Comparison of ENCODE assay signal across 15 cellular contexts in genomic region chr12:91127751-91128150, GRCh38. TPM values are rescaled to one million over a fixed set of nuclear protein-coding genes. Genes with fewer than 3 reads are reported as not detected.
DNase-seq lines count a peak whose midpoint lies in the region; TF ChIP-seq lines count a peak whose summit lies in the region.
"Had no signal": no experiment of that assay in that cellular context is flagged by ENCODE, and none has a peak within 500 bp of the region (broad histone marks: within the 10 kb centered on the region; RNA-seq: fewer than 3 reads in every experiment).

No MANE protein-coding gene starts in this region.

- DNase-seq in A172 (ENCODE audit: low spot score) (peak; percentile 44), GM23248 (peak; percentile 65), SW480 (ENCODE audit: low spot score) (peak; percentile 70), glomerular visceral epithelial cell (ENCODE audit: extremely low spot score) (peak; percentile 44), NCI-H2171 (lab: John Stamatoyannopoulos, UW) (no peak), T1000 (lab: John Stamatoyannopoulos, UW) (no peak), NCI-H524 treated with DMSO at 0.1 percent for 48 hours (lab: John Stamatoyannopoulos, UW) (no peak), prostate gland (ENCODE audit: low spot score) (no peak)
- DNase-seq: activated CD4-positive, alpha-beta T cell treated with anti-CD3 and anti-CD28 coated beads for 48 hours; adrenal gland; NCI-H1436; NCI-H524; PC-9 had no signal

- no peaks in the 10 kb centered on the region for H3K9me2 ChIP-seq in GM23248 (ENCODE audit: insufficient read depth)

- H3K27ac ChIP-seq in GM23248, result peak overlapping the region; percentile 83
- H3K27ac ChIP-seq in prostate gland, result no peak overlapping the region
- H3K27ac ChIP-seq: adrenal gland, parathyroid adenoma, PC-9 had no signal

- intact Hi-C loops in prostate gland (cut with DNase I), result no loop called here

- H3K4me1 ChIP-seq in GM23248 (ENCODE audit: insufficient read depth), result peaks cover 50% of the 10 kb centered on the region
- H3K4me1 ChIP-seq in prostate gland (replicated peaks), result no peaks in the 10 kb centered on the region
- H3K4me1 ChIP-seq: adrenal gland, parathyroid adenoma had no signal

- no peaks in the 10 kb centered on the region for H3K36me3 ChIP-seq in GM23248 (ENCODE audit: low read depth)
- H3K36me3 ChIP-seq in prostate gland, result no peaks in the 10 kb centered on the region
- H3K36me3 ChIP-seq: adrenal gland had no signal

- TF ChIP-seq POLR2A in prostate gland (IDR thresholded peaks at IDR 0.05), result no peak

- no peak for TF ChIP-seq CTCF in prostate gland (IDR thresholded peaks at IDR 0.05)

- H4K20me1 ChIP-seq in GM23248 (ENCODE audit: insufficient read depth), result no peaks in the 10 kb centered on the region

- no peaks in the 10 kb centered on the region for H3K79me2 ChIP-seq in GM23248 (ENCODE audit: insufficient read depth)
- H3K79me2 ChIP-seq: parathyroid adenoma had no signal

- peaks cover 23% of the 10 kb centered on the region for H3F3A ChIP-seq in GM23248 (ENCODE audit: insufficient read depth)

- H3K9me3 ChIP-seq in GM23248 (ENCODE audit: low read depth) (no peaks in the 10 kb centered on the region), prostate gland (no peaks in the 10 kb centered on the region)
- H3K9me3 ChIP-seq: adrenal gland had no signal

- peak overlapping the region; percentile 57 for H3K4me2 ChIP-seq in GM23248 (ENCODE audit: unreplicated experiment)
- H3K4me2 ChIP-seq: PC-9 had no signal

- 86 to 97% methylated on average over 3 of the region's 3 CpGs for WGBS in GM23248 (ENCODE audit: low coverage in 1 of 2, low lambda C conversion rate in 2 of 2, missing lambda C conversion rate in 2 of 2), 2 experiments
- WGBS in prostate gland, result 87% methylated on average over 3 of the region's 3 CpGs

- 0 out of 2 replicates have a peak overlapping the region, but pooled peaks have one; percentile 29 for H3K4me3 ChIP-seq in GM23248
- no peak overlapping the region for H3K4me3 ChIP-seq in prostate gland
- H3K4me3 ChIP-seq: adrenal gland, PC-9 had no signal

- no peaks in the 10 kb centered on the region for H3K27me3 ChIP-seq in GM23248 (replicated peaks; ENCODE audit: insufficient read depth)
- no peaks in the 10 kb centered on the region for H3K27me3 ChIP-seq in prostate gland (replicated peaks; ENCODE audit: insufficient read depth)
- H3K27me3 ChIP-seq: adrenal gland had no signal

- peak overlapping the region; percentile 47 for H3K9ac ChIP-seq in GM23248
- H3K9ac ChIP-seq: parathyroid adenoma had no signal

- in situ Hi-C loops in GM23248 (cut with MboI), result no loop called here

- peak overlapping the region; percentile 32; the same call in 1 of the 2 replicates for H2AFZ ChIP-seq in GM23248
- H2AFZ ChIP-seq: parathyroid adenoma, PC-9 had no signal

RNA-seq across cellular contexts. Expression of gene LUM, which starts 16.5 kb away (rescaled TPM):
- total RNA-seq in A172 (2014; rRNA removed; shearing (Covaris generic)), result 0.22 and 10.1 TPM in 2 replicates
- 556 and 573 TPM in 2 replicates for total RNA-seq in GM23248 (2014; rRNA removed; shearing (Covaris generic))
- 564 and 584 TPM in 2 replicates for polyA plus RNA-seq in GM23248 (2016; fragmentation: Nextera tagmentation; extraction: Ambion mirVana)
- 10 to 100 TPM; 34.3 to 56.1 TPM for total RNA-seq in prostate gland
- total RNA-seq: activated T-helper 1 cell treated with anti-CD3 and anti-CD28 coated beads, Interleukin-12 subunit alpha, Interleukin-12 subunit beta, Interleukin-2, Interleukin-4 antibody, amounts not matched to agents 30 ng/mL and 10 ng/mL and 1 ng/mL, durations not matched to agents 14 hours and 24 hours and 36 hours; PC-9 had no signal

RNA-seq across cellular contexts. Expression of gene DCN, which starts 54.9 kb away (rescaled TPM):
- total RNA-seq in A172 (2014; rRNA removed; shearing (Covaris generic)), result 0.69 and 0.84 TPM in 2 replicates
- 432 and 441 TPM in 2 replicates for total RNA-seq in GM23248 (2014; rRNA removed; shearing (Covaris generic))
- polyA plus RNA-seq in GM23248 (2016; fragmentation: Nextera tagmentation; extraction: Ambion mirVana), result 483 and 504 TPM in 2 replicates
- total RNA-seq in prostate gland, result 100 to 1,000 TPM; 104 to 404 TPM
- total RNA-seq: activated T-helper 1 cell treated with anti-CD3 and anti-CD28 coated beads, Interleukin-12 subunit alpha, Interleukin-12 subunit beta, Interleukin-2, Interleukin-4 antibody, amounts not matched to agents 30 ng/mL and 10 ng/mL and 1 ng/mL, durations not matched to agents 14 hours and 24 hours and 36 hours; PC-9 had no signal

Comparison
In these comparisons a context has a peak if more than half of its experiments do, and no peak if none do; other contexts are left out.
1. DNase-seq: peak in A172 (single experiment), GM23248 (single experiment), SW480 (single experiment) and glomerular visceral epithelial cell (single experiment); none in NCI-H2171 (single experiment), T1000 (single experiment), NCI-H524 treated with DMSO at 0.1 percent for 48 hours (single experiment) and prostate gland (single experiment).
2. RNA of gene DCN, which starts 54.9 kb away (total RNA-seq): 432 to 441 TPM in GM23248 and 104 to 404 TPM in prostate gland; 0.69 to 0.84 TPM in A172; every median in the first group is over 10 times any median in the second.